Comparison of ENCODE assay signal across 1 cellular context in the genomic region with DNA sequence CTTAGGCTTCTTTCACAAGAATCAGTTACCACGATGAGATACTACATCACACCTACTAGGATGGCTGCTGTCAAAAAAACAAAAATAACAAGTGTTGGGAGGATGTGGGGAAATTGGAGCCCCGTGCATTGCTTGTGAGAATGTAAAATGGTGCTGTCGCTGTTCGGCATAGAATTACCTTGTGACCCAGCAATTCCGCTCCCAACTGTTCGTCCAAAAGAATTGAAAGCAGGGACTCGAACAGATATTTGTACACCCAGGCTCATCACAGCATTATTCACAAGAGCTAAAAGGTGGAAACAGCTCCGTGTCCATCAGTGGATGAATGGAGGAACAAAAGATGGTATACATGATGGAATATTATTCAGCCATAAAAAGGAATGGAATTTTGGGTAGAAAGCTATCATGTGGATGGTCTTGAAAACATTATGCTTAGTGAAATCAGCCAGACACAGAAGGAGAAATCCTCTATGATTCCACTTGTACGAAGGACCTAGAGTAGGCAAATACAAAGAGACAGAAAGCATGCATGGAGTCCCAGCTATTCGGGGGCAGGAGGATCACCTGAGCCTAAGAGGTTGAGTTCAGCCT.
TF ChIP-seq lines count a peak whose summit lies in the region.

No MANE protein-coding gene starts in this region.

TF ChIP-seq in A549, 52 proteins besides CTCF, POLR2A, EP300 and RAD21 (continued from another document):
- no peak for TF ChIP-seq FOXS1 (CRISPR knock-in tag; IDR thresholded peaks at IDR 0.05)
